ENCODE assay signal across 13 cellular contexts in genomic region chr14:55077691-55078151, GRCh38. TPM values are rescaled to one million over a fixed set of nuclear protein-coding genes. Genes with fewer than 3 reads are reported as not detected.
DNase-seq lines count a peak whose midpoint lies in the region; ATAC-seq and TF ChIP-seq lines count a peak whose summit lies in the region.
"Had no signal": no experiment of that assay in that cellular context is flagged by ENCODE, and none has a peak within 500 bp of the region (broad histone marks: within the 10 kb centered on the region; RNA-seq: fewer than 3 reads in every experiment).

No MANE protein-coding gene starts in this region.

- no peak for TF ChIP-seq RAD21 in HCT116 (IDR thresholded peaks at IDR 0.05; ENCODE audit: low read depth)

- H3K9me3 Mint-ChIP-seq in progenitor cell of endocrine pancreas (ENCODE audit: low read depth), result no peaks in the 10 kb centered on the region
- no peaks in the 10 kb centered on the region for H3K9me3 Mint-ChIP-seq in activated CD4-positive, alpha-beta T cell treated with anti-CD3 and anti-CD28 coated beads for 36 hours (ENCODE audit: low read depth)
- no peaks in the 10 kb centered on the region for H3K9me3 Mint-ChIP-seq in stimulated activated naive B cell treated with anti-CD40 and anti-IgM and Interleukin-4, amounts not matched to agents 10 μg/mL and 1 μg/mL and 100 μg/mL, for 72 hours

- H4K20me1 ChIP-seq in HCT116 (ENCODE audit: insufficient read depth), result no peaks in the 10 kb centered on the region

- CTCF ChIA-PET in HCT116 (lab: Charles Lee), result interaction anchor here (1.1 to 2.0 kb wide), 4 partner anchors 9 to 83 kb away, joined by 3 to 10 read pairs (median 5); no protein-coding TSS in a partner anchor
- CTCF ChIA-PET in activated CD4-positive, alpha-beta T cell treated with anti-CD3 and anti-CD28 coated beads for 36 hours (lab: Charles Lee), result interaction anchor here (0.7 to 4.5 kb wide), 5 partner anchors 11 to 54 kb away, joined by 3 to 23 read pairs (median 3); no protein-coding TSS in a partner anchor

- H3K4me3 Mint-ChIP-seq in progenitor cell of endocrine pancreas (ENCODE audit: low read depth), result no peak overlapping the region
- H3K4me3 Mint-ChIP-seq in activated CD4-positive, alpha-beta T cell treated with anti-CD3 and anti-CD28 coated beads for 36 hours, result no peak overlapping the region
- no peak overlapping the region for H3K4me3 Mint-ChIP-seq in stimulated activated naive B cell treated with anti-CD40 and anti-IgM and Interleukin-4, amounts not matched to agents 10 μg/mL and 1 μg/mL and 100 μg/mL, for 72 hours
- H3K4me3 Mint-ChIP-seq: B cell had no signal

- TF ChIP-seq CTCF in HCT116 (IDR thresholded peaks at IDR 0.05 in 2 of 3, conservative IDR thresholded peaks at IDR 0.05 in 1 of 3; ENCODE audit: borderline replicate concordance in 1 of 3, insufficient read depth in 1 of 3, low read depth in 2 of 3, low read length in 2 of 3) (no peak), body of pancreas (IDR thresholded peaks at IDR 0.05) (no peak), progenitor cell of endocrine pancreas (IDR thresholded peaks at IDR 0.05; ENCODE audit: unreplicated experiment) (no peak)

- H3K36me3 ChIP-seq in HCT116 (ENCODE audit: control insufficient read depth in 1 of 2, insufficient read depth in 2 of 2, low read length in 2 of 2) (no peaks in the 10 kb centered on the region), body of pancreas (replicated peaks in 1 of 2; ENCODE audit: insufficient read depth in 1 of 2, low read depth in 2 of 2) (no peaks in the 10 kb centered on the region)

- no peaks in the 10 kb centered on the region for H3K79me2 ChIP-seq in HCT116 (ENCODE audit: insufficient read depth, low read length)

- DNase-seq in HCT116 (ENCODE audit: low read depth, low spot score) (peak; percentile 92), body of pancreas (peak; percentile 40 to 69 (median 54)), right cardiac atrium (peak in 1 of 3 donors; percentile 24), progenitor cell of endocrine pancreas (ENCODE audit: low spot score, unreplicated experiment) (peak; percentile 20), SW 1271 (lab: John Stamatoyannopoulos, UW) (no peak)
- DNase-seq in activated CD4-positive, alpha-beta T cell treated with anti-CD3 and anti-CD28 coated beads for 36 hours, result no peak
- DNase-seq in stimulated activated CD4-positive, alpha-beta T cell treated with anti-CD3 and anti-CD28 coated beads, Interleukin-1b, Interleukin-23, amount 100 ng/mL, for 48 hours, result no peak
- no peak for DNase-seq in stimulated activated naive B cell treated with anti-CD40 and anti-IgM and Interleukin-4, amounts not matched to agents 10 μg/mL and 1 μg/mL and 100 μg/mL, for 72 hours
- DNase-seq: activated T-cell treated with anti-CD3 and anti-CD28 coated beads, Interleukin-2, amount 50 U/mL, for 1 hour; amygdala; stimulated activated CD4-positive, alpha-beta T cell treated with anti-CD3 and anti-CD28 coated beads, Interleukin-15, amount 100 ng/mL, for 24 hours; stimulated activated CD8-positive, alpha-beta memory T cell treated with anti-CD3 and anti-CD28 coated beads, Interleukin-4, amount 100 ng/mL, for 48 hours had no signal

- H2AFZ ChIP-seq in HCT116 (ENCODE audit: low read depth, low read length, poor library complexity, severe bottlenecking), result peak overlapping the region; percentile 48

- no peaks in the 10 kb centered on the region for H3K27me3 Mint-ChIP-seq in progenitor cell of endocrine pancreas
- no peaks in the 10 kb centered on the region for H3K27me3 Mint-ChIP-seq in activated CD4-positive, alpha-beta T cell treated with anti-CD3 and anti-CD28 coated beads for 36 hours
- H3K27me3 Mint-ChIP-seq in stimulated activated naive B cell treated with anti-CD40 and anti-IgM and Interleukin-4, amounts not matched to agents 10 μg/mL and 1 μg/mL and 100 μg/mL, for 72 hours, result no peaks in the 10 kb centered on the region
- H3K27me3 Mint-ChIP-seq: B cell had no signal

- H3K27ac ChIP-seq in HCT116 (ENCODE audit: low read depth, low read length), result peak overlapping the region; percentile 70
- peak overlapping the region in 3 of 4 donors; percentile 59 to 70 (median 59) for H3K27ac ChIP-seq in body of pancreas
- H3K27ac ChIP-seq in right cardiac atrium (ENCODE audit: low read length), result peak overlapping the region; percentile 17

- H3K36me3 Mint-ChIP-seq in progenitor cell of endocrine pancreas (ENCODE audit: insufficient read depth), result no peaks in the 10 kb centered on the region
- H3K36me3 Mint-ChIP-seq in activated CD4-positive, alpha-beta T cell treated with anti-CD3 and anti-CD28 coated beads for 36 hours (ENCODE audit: low read depth), result no peaks in the 10 kb centered on the region
- H3K36me3 Mint-ChIP-seq in stimulated activated naive B cell treated with anti-CD40 and anti-IgM and Interleukin-4, amounts not matched to agents 10 μg/mL and 1 μg/mL and 100 μg/mL, for 72 hours, result peaks cover 0 to 3% of the 10 kb centered on the region in 2 donors

- H3K9me3 ChIP-seq in HCT116 (ENCODE audit: control insufficient read depth in 1 of 2, insufficient read depth in 1 of 2, low read depth in 1 of 2, low read length in 2 of 2) (no peaks in the 10 kb centered on the region), body of pancreas (no peaks in the 10 kb centered on the region), right cardiac atrium (ENCODE audit: control insufficient read depth, low read length) (no peaks in the 10 kb centered on the region)

- peaks cover 8% of the 10 kb centered on the region for H3K4me1 Mint-ChIP-seq in progenitor cell of endocrine pancreas (ENCODE audit: low read depth)
- peaks cover 15% of the 10 kb centered on the region for H3K4me1 Mint-ChIP-seq in activated CD4-positive, alpha-beta T cell treated with anti-CD3 and anti-CD28 coated beads for 36 hours
- H3K4me1 Mint-ChIP-seq in stimulated activated naive B cell treated with anti-CD40 and anti-IgM and Interleukin-4, amounts not matched to agents 10 μg/mL and 1 μg/mL and 100 μg/mL, for 72 hours, result peaks cover 18 to 19% of the 10 kb centered on the region in 2 donors

- H3K9me2 ChIP-seq in HCT116 (ENCODE audit: insufficient read depth), result no peaks in the 10 kb centered on the region

- 48 to 50% methylated on average over 10 of the region's 10 CpGs for WGBS in body of pancreas, 2 donors
- WGBS in right cardiac atrium, result 51% methylated on average over 10 of the region's 10 CpGs

- RAD21 ChIA-PET in HCT116 (lab: Charles Lee; ENCODE audit: low non-redundant PET in 1 of 2, low total read pairs in 2 of 2, uncharacterized antibody in 2 of 2, unreplicated experiment in 2 of 2), result interaction anchor here (0.5 to 1.0 kb wide), 4 partner anchors 9 to 113 kb away, joined by 3 to 5 read pairs (median 3); partner anchors contain the start of gene DLGAP5 (in 1 of the 2)

- H3K27me3 ChIP-seq in HCT116 (ENCODE audit: insufficient read depth, low read length) (no peaks in the 10 kb centered on the region), body of pancreas (no peaks in the 10 kb centered on the region), right cardiac atrium (ENCODE audit: control insufficient read depth, insufficient read depth) (no peaks in the 10 kb centered on the region)

- peak overlapping the region; percentile 82 for H3K9ac ChIP-seq in HCT116 (ENCODE audit: low read length)

- BruUV-seq in HCT116 (replicated peaks; lab: Mats Ljungman, UMichigan), result no TSS peak

- peak overlapping the region; percentile 97 for H3K27ac Mint-ChIP-seq in progenitor cell of endocrine pancreas
- no peak overlapping the region for H3K27ac Mint-ChIP-seq in activated CD4-positive, alpha-beta T cell treated with anti-CD3 and anti-CD28 coated beads for 36 hours
- H3K27ac Mint-ChIP-seq in stimulated activated naive B cell treated with anti-CD40 and anti-IgM and Interleukin-4, amounts not matched to agents 10 μg/mL and 1 μg/mL and 100 μg/mL, for 72 hours, result no peak overlapping the region
- H3K27ac Mint-ChIP-seq: B cell had no signal

- H3K4me3 ChIP-seq in HCT116 (replicated peaks in 1 of 2; ENCODE audit: low read depth in 1 of 2, low read length in 2 of 2), result peak overlapping the region; percentile 31 to 54
- H3K4me3 ChIP-seq in body of pancreas, result no peak overlapping the region
- no peak overlapping the region for H3K4me3 ChIP-seq in right cardiac atrium (ENCODE audit: low read length)

- no peak for TF ChIP-seq POLR2A in HCT116 (IDR thresholded peaks at IDR 0.05; ENCODE audit: borderline replicate concordance, extremely low read depth, insufficient read depth, insufficient read length)
- peak in 2 of 3 donors; percentile 28 to 44 for TF ChIP-seq POLR2A in body of pancreas (IDR thresholded peaks at IDR 0.05)

- ATAC-seq in HCT116 (peak; percentile 94), body of pancreas (peak; percentile 88), right cardiac atrium (peak; percentile 50 to 88)
- ATAC-seq in activated CD4-positive, alpha-beta T cell treated with anti-CD3 and anti-CD28 coated beads for 36 hours, result no peak
- no peak for ATAC-seq in stimulated activated naive B cell treated with anti-CD40 and anti-IgM and Interleukin-4, amounts not matched to agents 10 μg/mL and 1 μg/mL and 100 μg/mL, for 72 hours (replicated peaks)

- peak overlapping the region; percentile 89 for H3K4me2 ChIP-seq in HCT116 (ENCODE audit: low read length)

- intact Hi-C loops in HCT116 (cut with micrococcal nuclease) (no loop called here), body of pancreas (cut with DNase I) (no loop called here), right cardiac atrium (cut with DNase I) (no loop called here)
- intact Hi-C loops in activated CD4-positive, alpha-beta T cell treated with anti-CD3 and anti-CD28 coated beads for 36 hours (cut with DNase I, micrococcal nuclease), result no loop called here

- H3K4me1 ChIP-seq in HCT116 (ENCODE audit: control insufficient read depth in 1 of 2, insufficient read depth in 2 of 2, low read length in 2 of 2), result peaks cover 16 to 42% of the 10 kb centered on the region in 2 experiments
- H3K4me1 ChIP-seq in body of pancreas, result no peaks in the 10 kb centered on the region
- peaks cover 2% of the 10 kb centered on the region for H3K4me1 ChIP-seq in right cardiac atrium (ENCODE audit: control insufficient read depth, insufficient read depth, low read length)

- POLR2A ChIA-PET in HCT116 (lab: Charles Lee), result interaction anchor here (1.1 to 1.8 kb wide), 7 partner anchors 9 to 51 kb away, joined by 3 to 9 read pairs (median 4); partner anchors contain the start of genes LGALS3, MAPK1IP1L, SOCS4 and WDHD1
- POLR2A ChIA-PET in activated CD4-positive, alpha-beta T cell treated with anti-CD3 and anti-CD28 coated beads for 36 hours (lab: Charles Lee), result no interaction called here

RNA-seq across cellular contexts. Expression of gene MAPK1IP1L, which starts 26.3 kb away (rescaled TPM):
- total RNA-seq in HCT116 (2021; ENCODE audit: unreplicated experiment), result 101 TPM
- polyA plus RNA-seq in HCT116 (2012), result 88.5 and 92.7 TPM in 2 replicates
- 10 to 100 TPM in 1 of 2 donors, 1 to 10 TPM in 1; 7.9 to 13.2 TPM for total RNA-seq in body of pancreas
- total RNA-seq in right cardiac atrium, result 10 to 100 TPM; 55.7 to 96.4 (median 68.3) TPM
- 31.4 TPM for polyA plus RNA-seq in right cardiac atrium
- total RNA-seq in progenitor cell of endocrine pancreas, result 139 and 140 TPM in 2 replicates
- 100 to 1,000 TPM in 1 of 2 experiments, 10 to 100 TPM in 1; 98.6 to 180 TPM for total RNA-seq in activated CD4-positive, alpha-beta T cell treated with anti-CD3 and anti-CD28 coated beads for 36 hours

RNA-seq across cellular contexts. Expression of gene SOCS4, which starts 50.7 kb away (rescaled TPM):
- total RNA-seq in HCT116 (2021; ENCODE audit: unreplicated experiment) (23.7 TPM), body of pancreas (1 to 10 TPM; 6.6 to 9.9 TPM), right cardiac atrium (10 to 100 TPM; 19.7 to 29.7 (median 23.9) TPM), progenitor cell of endocrine pancreas (23.7 and 25.0 TPM in 2 replicates)
- polyA plus RNA-seq in HCT116 (2012), result 4.2 and 4.7 TPM in 2 replicates
- polyA plus RNA-seq in right cardiac atrium, result 5.7 TPM
- total RNA-seq in activated CD4-positive, alpha-beta T cell treated with anti-CD3 and anti-CD28 coated beads for 36 hours, result 10 to 100 TPM; 18.4 to 21.3 TPM

RNA-seq across cellular contexts. Expression of gene WDHD1, which starts 50.8 kb away (rescaled TPM):
- total RNA-seq in HCT116 (2021; ENCODE audit: unreplicated experiment), result 44.3 TPM
- polyA plus RNA-seq in HCT116 (2012), result 8.4 and 12.7 TPM in 2 replicates
- total RNA-seq in body of pancreas, result 1 to 10 TPM in 1 of 2 donors, under 1 TPM in 1; 0.66 to 1.0 TPM
- 1 to 10 TPM; 1.5 to 3.4 (median 2.0) TPM for total RNA-seq in right cardiac atrium
- polyA plus RNA-seq in right cardiac atrium, result 0.68 TPM
- total RNA-seq in progenitor cell of endocrine pancreas, result 30.9 and 31.4 TPM in 2 replicates
- total RNA-seq in activated CD4-positive, alpha-beta T cell treated with anti-CD3 and anti-CD28 coated beads for 36 hours, result 10 to 100 TPM; 64.4 to 71.1 TPM

RNA-seq across cellular contexts. Expression of gene LGALS3, which starts 51.3 kb away (rescaled TPM):
- total RNA-seq in HCT116 (2021; ENCODE audit: unreplicated experiment), result 86.1 TPM
- 75.3 and 83.3 TPM in 2 replicates for polyA plus RNA-seq in HCT116 (2012)
- total RNA-seq in body of pancreas, result 100 to 1,000 TPM in 1 of 2 donors, 10 to 100 TPM in 1; 53.4 to 145 TPM
- 100 to 1,000 TPM; 139 to 186 (median 164) TPM for total RNA-seq in right cardiac atrium
- polyA plus RNA-seq in right cardiac atrium, result 271 TPM
- total RNA-seq in progenitor cell of endocrine pancreas, result 27.0 and 49.3 TPM in 2 replicates
- 1 to 10 TPM; 6.5 to 7.8 TPM for total RNA-seq in activated CD4-positive, alpha-beta T cell treated with anti-CD3 and anti-CD28 coated beads for 36 hours

Comparison
In these comparisons a context has a peak if more than half of its experiments do, and no peak if none do; other contexts are left out.
1. ATAC-seq: peak in HCT116 (single experiment), body of pancreas (single experiment) and right cardiac atrium (2 of 2); none in activated CD4-positive, alpha-beta T cell treated with anti-CD3 and anti-CD28 coated beads for 36 hours (single experiment) and stimulated activated naive B cell treated with anti-CD40 and anti-IgM and Interleukin-4, amounts not matched to agents 10 μg/mL and 1 μg/mL and 100 μg/mL, for 72 hours (0 of 2).
2. DNase-seq: peak in HCT116 (single experiment), body of pancreas (4 of 4) and progenitor cell of endocrine pancreas (single experiment); none in activated CD4-positive, alpha-beta T cell treated with anti-CD3 and anti-CD28 coated beads for 36 hours (single experiment), stimulated activated CD4-positive, alpha-beta T cell treated with anti-CD3 and anti-CD28 coated beads, Interleukin-1b, Interleukin-23, amount 100 ng/mL, for 48 hours (single experiment), SW 1271 (0 of 2) and stimulated activated naive B cell treated with anti-CD40 and anti-IgM and Interleukin-4, amounts not matched to agents 10 μg/mL and 1 μg/mL and 100 μg/mL, for 72 hours (single experiment).
3. H3K27ac ChIP-seq: peak in every context shown above with its lines; median percentile 70 in HCT116; 59 in body of pancreas; 17 in right cardiac atrium.
4. H3K4me3 ChIP-seq: peak in HCT116 (2 of 2); none in body of pancreas (0 of 2) and right cardiac atrium (single experiment).